Comparison of ENCODE assay signal across 8 cellular contexts in genomic region chr12:121673013-121673441, GRCh38. TPM values are rescaled to one million over a fixed set of nuclear protein-coding genes. Genes with fewer than 3 reads are reported as not detected.
DNase-seq lines count a peak whose midpoint lies in the region; ATAC-seq, FAIRE-seq and TF ChIP-seq lines count a peak whose summit lies in the region.

No MANE protein-coding gene starts in this region.

- H3K9ac ChIP-seq in ES-I3 (ENCODE audit: low read depth, low read length): peak overlapping the region; percentile 58

- H3K36me3 ChIP-seq in ES-I3 (ENCODE audit: insufficient read depth, low read length) (no peaks in the 10 kb centered on the region), ectodermal cell (ENCODE audit: control insufficient read depth, insufficient read depth, low read length) (no peaks in the 10 kb centered on the region)

- H3K4me1 Mint-ChIP-seq in nephron progenitor cell: peaks cover 12% of the 10 kb centered on the region

- peak overlapping the region; percentile 50 for H3K4me3 ChIP-seq in ectodermal cell (ENCODE audit: insufficient read depth, low read depth, low read length)

- FAIRE-seq in H54 (lab: Jason Lieb, UNC): no peak

- peak overlapping the region; percentile 82 for H3K4me3 Mint-ChIP-seq in nephron progenitor cell

- H3K27ac ChIP-seq in ectodermal cell (ENCODE audit: insufficient read depth, low read depth, low read length, poor library complexity, severe bottlenecking): no peak overlapping the region

- H3K4me1 ChIP-seq in ES-I3 (ENCODE audit: insufficient read depth, low read length) (0 out of 2 replicates have a peak, but pooled peaks cover 3% of the 10 kb centered on the region), ectodermal cell (ENCODE audit: control insufficient read depth, insufficient read depth, low read length) (peaks cover 4% of the 10 kb centered on the region)

- TF ChIP-seq POLR2A in H54 (IDR thresholded peaks at IDR 0.05; ENCODE audit: low read depth, low read length): no peak

- H3K27me3 Mint-ChIP-seq in nephron progenitor cell (ENCODE audit: low read depth, poor library complexity): peaks cover 4% of the 10 kb centered on the region

- ATAC-seq in HG03521 (IDR thresholded peaks at IDR 0.05; ENCODE audit: unreplicated experiment): no peak

- no peaks in the 10 kb centered on the region for H3K9me3 Mint-ChIP-seq in nephron progenitor cell

- TF ChIP-seq CTCF in nephron progenitor cell (IDR thresholded peaks at IDR 0.05): no peak

- H3K27ac Mint-ChIP-seq in nephron progenitor cell: no peak overlapping the region

- WGBS in ectodermal cell, 2 experiments: 88 to 90% methylated on average over 12 of the region's 12 CpGs

- peak; percentile 76 for DNase-seq in NCI-H2196 treated with DMSO at 0.1 percent for 48 hours (lab: John Stamatoyannopoulos, UW; ENCODE audit: unreplicated experiment)
- DNase-seq in nephron progenitor cell: no peak
- no peak for DNase-seq in NCI-H1092 (lab: John Stamatoyannopoulos, UW)
- DNase-seq in H54 (ENCODE audit: insufficient read length, low spot score): no peak
- no peak for DNase-seq in activated CD4-positive, alpha-beta T cell treated with anti-CD3 and anti-CD28 coated beads, Interleukin-2, amount 50 U/mL, for 1 hour

- H3K36me3 Mint-ChIP-seq in nephron progenitor cell (ENCODE audit: low read depth): no peaks in the 10 kb centered on the region

- H3K27me3 ChIP-seq in ectodermal cell (ENCODE audit: control insufficient read depth, insufficient read depth, low read length, poor library complexity, severe bottlenecking): no peaks in the 10 kb centered on the region

- no peaks in the 10 kb centered on the region for H3K9me3 ChIP-seq in ES-I3 (ENCODE audit: control insufficient read depth, insufficient read depth, low read length)
- no peaks in the 10 kb centered on the region for H3K9me3 ChIP-seq in ectodermal cell (ENCODE audit: control insufficient read depth, low read length)

RNA-seq across cellular contexts. Expression of gene MORN3, which starts 3.6 kb away (rescaled TPM):
- 1.3 TPM for polyA plus RNA-seq in ectodermal cell (2013, experiment 1 of 4)
- 2.2 TPM for polyA plus RNA-seq in ectodermal cell (2013, experiment 2 of 4)
- polyA plus RNA-seq in ectodermal cell (2013, experiment 3 of 4): 1.2 TPM
- 1.3 TPM for polyA plus RNA-seq in ectodermal cell (2013, experiment 4 of 4)

RNA-seq across cellular contexts. Expression of gene TMEM120B, which starts 39.5 kb away (rescaled TPM):
- 16.2 TPM for polyA plus RNA-seq in ectodermal cell (2013, experiment 1 of 4)
- 17.7 TPM for polyA plus RNA-seq in ectodermal cell (2013, experiment 2 of 4)
- 10.7 TPM for polyA plus RNA-seq in ectodermal cell (2013, experiment 3 of 4)
- 12.3 TPM for polyA plus RNA-seq in ectodermal cell (2013, experiment 4 of 4)

RNA-seq across cellular contexts. Expression of gene ORAI1, which starts 46.7 kb away (rescaled TPM):
- 16.8 TPM for polyA plus RNA-seq in ectodermal cell (2013, experiment 1 of 4)
- polyA plus RNA-seq in ectodermal cell (2013, experiment 2 of 4): 18.2 TPM
- 11.1 TPM for polyA plus RNA-seq in ectodermal cell (2013, experiment 3 of 4)
- 12.4 TPM for polyA plus RNA-seq in ectodermal cell (2013, experiment 4 of 4)
